ENCODE assay signal across 10 cellular contexts in genomic region chr12:132521726-132522292, GRCh38. TPM values are rescaled to one million over a fixed set of nuclear protein-coding genes. Genes with fewer than 3 reads are reported as not detected.
DNase-seq lines count a peak whose midpoint lies in the region; ATAC-seq, FAIRE-seq and TF ChIP-seq lines count a peak whose summit lies in the region.
"Had no signal": no experiment of that assay in that cellular context is flagged by ENCODE, and none has a peak within 500 bp of the region (broad histone marks: within the 10 kb centered on the region; RNA-seq: fewer than 3 reads in every experiment).

No MANE protein-coding gene starts in this region.

- H2BK120ac ChIP-seq in H1 (replicated peaks; ENCODE audit: low read depth, low read length), result no peak overlapping the region
- H2BK120ac ChIP-seq in neuronal stem cell (ENCODE audit: low read depth, low read length), result no peak overlapping the region

- no peaks in the 10 kb centered on the region for H3K27me3 Mint-ChIP-seq in activated naive CD4-positive, alpha-beta T cell treated with anti-CD3 and anti-CD28 coated beads for 36 hours (ENCODE audit: low read depth)
- H3K27me3 Mint-ChIP-seq: IgD-negative memory B cell had no signal

- ATAC-seq in HepG2 (no peak), right lobe of liver (no peak), HG03097 (IDR thresholded peaks at IDR 0.05; ENCODE audit: low FRiP score, unreplicated experiment) (no peak)

- TF ChIP-seq EP300 in HepG2 (IDR thresholded peaks at IDR 0.05; ENCODE audit: low read depth in 2 of 2, low read length in 2 of 2) (no peak), HepG2 (CRISPR knock-in tag; IDR thresholded peaks at IDR 0.05; ENCODE audit: borderline replicate concordance) (no peak), H1 (IDR thresholded peaks at IDR 0.05; ENCODE audit: borderline replicate concordance in 1 of 2, low read depth in 2 of 2, low read length in 2 of 2) (no peak)

- H3K79me1 ChIP-seq in H1 (ENCODE audit: low read depth, low read length) (peaks cover 3% of the 10 kb centered on the region; the same call in 1 of the 2 replicates), neuronal stem cell (ENCODE audit: low read depth, low read length) (peaks cover 10% of the 10 kb centered on the region)

- H4K91ac ChIP-seq in H1 (replicated peaks; ENCODE audit: insufficient read length, low read length), result no peak overlapping the region
- no peak overlapping the region for H4K91ac ChIP-seq in neuronal stem cell (ENCODE audit: low read depth, low read length, poor library complexity)

- TF ChIP-seq CTCF in HepG2 (CRISPR knock-in tag; IDR thresholded peaks at IDR 0.05) (no peak), right lobe of liver (IDR thresholded peaks at IDR 0.05) (no peak), H1 (IDR thresholded peaks at IDR 0.05; ENCODE audit: control extremely low read depth in 1 of 3, insufficient read depth in 1 of 3, low read depth in 1 of 3, low read length in 3 of 3) (no peak)

- H3K36me3 ChIP-seq in HepG2 (replicated peaks in 1 of 2; ENCODE audit: control insufficient read depth in 1 of 2, insufficient read depth in 2 of 2, low read length in 2 of 2) (peaks cover 2 to 3% of the 10 kb centered on the region in 2 experiments; a peak in 3 of 5 replicates), right lobe of liver (no peaks in the 10 kb centered on the region), H1 (ENCODE audit: control insufficient read depth in 2 of 4, insufficient read depth in 4 of 4, low read length in 3 of 4) (no peaks in the 10 kb centered on the region), neuronal stem cell (replicated peaks in 1 of 2; ENCODE audit: control insufficient read depth in 2 of 2, insufficient read depth in 2 of 2, low read length in 2 of 2) (peaks cover 0 to 11% of the 10 kb centered on the region in 2 donors)

- H4K8ac ChIP-seq in H1 (ENCODE audit: extremely low read depth, insufficient read depth, low read length) (peak overlapping the region; percentile 47), neuronal stem cell (ENCODE audit: low read depth, low read length) (no peak overlapping the region)

- intact Hi-C loops in HepG2 (cut with micrococcal nuclease; ENCODE audit: unreplicated experiment), result loop anchor here (5.0 kb wide), 1 partner anchor 105 kb away; no protein-coding TSS in a partner anchor
- intact Hi-C loops in right lobe of liver (cut with DNase I), result loop anchor here (5.0 kb wide), 1 partner anchor 105 kb away; no protein-coding TSS in a partner anchor
- intact Hi-C loops in activated naive CD4-positive, alpha-beta T cell treated with anti-CD3 and anti-CD28 coated beads for 36 hours (cut with micrococcal nuclease), result no loop called here

- H3K4ac ChIP-seq in H1 (replicated peaks; ENCODE audit: insufficient read length, low read depth, low read length) (no peak overlapping the region), neuronal stem cell (ENCODE audit: low read length) (no peak overlapping the region)

- WGBS in HepG2 (ENCODE audit: low lambda C conversion rate), result 90% methylated on average over 13 of the region's 27 CpGs
- 100% methylated on average over 4 of the region's 27 CpGs for WGBS in right lobe of liver (ENCODE audit: insufficient coverage, low coverage, low lambda C conversion rate, missing lambda C conversion rate)
- 88% methylated on average over 27 of the region's 27 CpGs; no CpG with 5 or more reads in 1 of the 2 experiments for WGBS in H1 (ENCODE audit: extremely low coverage in 1 of 2, insufficient coverage in 1 of 2, insufficient read length in 1 of 2, insufficient replicate concordance in 2 of 2, low coverage in 1 of 2, low lambda C conversion rate in 2 of 2, missing lambda C conversion rate in 1 of 2), 2 experiments
- no CpG with 5 or more reads among the region's 27 CpGs for WGBS in neuronal stem cell (ENCODE audit: extremely low coverage in 2 of 2, insufficient read length in 2 of 2, insufficient replicate concordance in 1 of 2), 2 donors

- no peaks in the 10 kb centered on the region for H3K79me2 ChIP-seq in HepG2 (ENCODE audit: insufficient read depth, low read length)
- H3K79me2 ChIP-seq in H1 (ENCODE audit: control insufficient read depth in 1 of 2, insufficient read depth in 2 of 2, low read length in 2 of 2), result no peaks in the 10 kb centered on the region

- in situ Hi-C loops in HepG2 (cut with HindIII; ENCODE audit: extremely low pct_ligation_motif_present, low pct_unique_long_range_greater_than_20kb), result loop anchor here (5.0 kb wide), 1 partner anchor 105 kb away; no protein-coding TSS in a partner anchor

- H4K20me1 ChIP-seq in HepG2 (ENCODE audit: insufficient read depth, low read length) (peaks cover 12% of the 10 kb centered on the region; the same call in 1 of the 2 replicates), H1 (replicated peaks in 1 of 2; ENCODE audit: control insufficient read depth in 1 of 2, insufficient read depth in 2 of 2, low read length in 2 of 2) (peaks cover 7 to 31% of the 10 kb centered on the region in 2 experiments)

- H3K27ac ChIP-seq in HepG2 (ENCODE audit: extremely low read length, insufficient read depth, low read length) (no peak overlapping the region), right lobe of liver (no peak overlapping the region), H1 (ENCODE audit: low read depth, low read length) (no peak overlapping the region), neuronal stem cell (replicated peaks; ENCODE audit: low read length) (no peak overlapping the region)
- H3K27ac ChIP-seq: 22Rv1 had no signal

- no peak overlapping the region for H3K18ac ChIP-seq in H1 (ENCODE audit: extremely low read depth, low read length)
- no peak overlapping the region for H3K18ac ChIP-seq in neuronal stem cell (ENCODE audit: low read length)

- no peak overlapping the region for H3K27ac Mint-ChIP-seq in activated naive CD4-positive, alpha-beta T cell treated with anti-CD3 and anti-CD28 coated beads for 36 hours

- POLR2A ChIA-PET in HepG2 (lab: Yijun Ruan, JAX), result no interaction called here
- POLR2A ChIA-PET in H1 (lab: Charles Lee; ENCODE audit: partially characterized antibody), result interaction anchor here (1.5 kb wide), 1 partner anchor 38 kb away, joined by 3 read pairs; no protein-coding TSS in a partner anchor

- H2AK5ac ChIP-seq in H1 (ENCODE audit: low read depth, low read length), result no peak overlapping the region
- H2AK5ac ChIP-seq in neuronal stem cell (ENCODE audit: low read depth, low read length), result peak overlapping the region; percentile 37

- H3K9ac ChIP-seq in HepG2 (ENCODE audit: insufficient read depth, low read depth, low read length), result no peak overlapping the region
- H3K9ac ChIP-seq in H1 (replicated peaks in 1 of 4; ENCODE audit: extremely low read depth in 1 of 4, low read depth in 3 of 4, low read length in 3 of 4), result no peak overlapping the region
- H3K9ac ChIP-seq in neuronal stem cell (ENCODE audit: low read depth, low read length, poor library complexity), result peak overlapping the region; percentile 83

- TF ChIP-seq RAD21 in HepG2 (CRISPR knock-in tag; IDR thresholded peaks at IDR 0.05), result no peak
- TF ChIP-seq RAD21 in H1 (IDR thresholded peaks at IDR 0.05 in 1 of 2, conservative IDR thresholded peaks at IDR 0.05 in 1 of 2; ENCODE audit: low read depth in 2 of 2, low read length in 2 of 2), result no peak

- FAIRE-seq in HepG2 (lab: Jason Lieb, UNC), result no peak
- no peak for FAIRE-seq in H1 (lab: Jason Lieb, UNC)

- H3K4me1 ChIP-seq in HepG2 (ENCODE audit: insufficient read depth, low read length), result peaks cover 13% of the 10 kb centered on the region
- H3K4me1 ChIP-seq in right lobe of liver, result peaks cover 0 to 14% (median 6%) of the 10 kb centered on the region in 4 donors
- peaks cover 0 to 14% (median 10%) of the 10 kb centered on the region in 4 experiments; a peak in 6 of 7 replicates for H3K4me1 ChIP-seq in H1 (replicated peaks in 1 of 4; ENCODE audit: control insufficient read depth in 3 of 4, insufficient read depth in 4 of 4, low read length in 3 of 4)
- peaks cover 0 to 10% of the 10 kb centered on the region in 2 donors for H3K4me1 ChIP-seq in neuronal stem cell (ENCODE audit: control insufficient read depth in 2 of 2, insufficient read depth in 1 of 2, low read depth in 1 of 2, low read length in 2 of 2)

- H4K5ac ChIP-seq in H1 (ENCODE audit: insufficient read length, low read depth, low read length), result no peak overlapping the region

- CTCF ChIA-PET in HepG2 (lab: Yijun Ruan, JAX; ENCODE audit: low intra/inter-chr PET ratio, low total read pairs) (interaction anchor here (3.3 kb wide), 1 partner anchor 107 kb away, joined by 31 read pairs; no protein-coding TSS in a partner anchor), H1 (lab: Charles Lee; ENCODE audit: partially characterized antibody) (interaction anchor here (1.0 to 8.6 kb wide), 11 partner anchors 9 to 106 kb away, joined by 3 to 83 read pairs (median 10); no protein-coding TSS in a partner anchor)
- CTCF ChIA-PET in activated naive CD4-positive, alpha-beta T cell treated with anti-CD3 and anti-CD28 coated beads for 36 hours (lab: Charles Lee), result interaction anchor here (1.2 to 2.3 kb wide), 4 partner anchors 59 to 108 kb away, joined by 3 to 12 read pairs (median 6); no protein-coding TSS in a partner anchor

- no peak overlapping the region for H2BK20ac ChIP-seq in H1 (ENCODE audit: low read length)

- H3K14ac ChIP-seq in H1 (ENCODE audit: insufficient read length) (no peak overlapping the region), neuronal stem cell (ENCODE audit: low read length) (no peak overlapping the region)

- DNase-seq in HepG2 (ENCODE audit: low spot score), result no peak
- DNase-seq in right lobe of liver, result no peak
- DNase-seq in H1 (ENCODE audit: low read depth in 1 of 2, low spot score in 2 of 2), result no peak
- DNase-seq in neuronal stem cell (ENCODE audit: low spot score), result no peak
- no peak for DNase-seq in NK-92 (lab: John Stamatoyannopoulos, UW; ENCODE audit: unreplicated experiment)
- DNase-seq in activated naive CD4-positive, alpha-beta T cell treated with anti-CD3 and anti-CD28 coated beads for 36 hours, result no peak
- DNase-seq: CD4-positive, CD25-positive, alpha-beta regulatory T cell had no signal

- no peak overlapping the region for H3K56ac ChIP-seq in H1 (replicated peaks; ENCODE audit: insufficient read length, low read depth, low read length)

- peaks cover 19% of the 10 kb centered on the region for H3K36me3 Mint-ChIP-seq in activated naive CD4-positive, alpha-beta T cell treated with anti-CD3 and anti-CD28 coated beads for 36 hours (ENCODE audit: low read depth)

- no peak overlapping the region for H2BK12ac ChIP-seq in H1 (ENCODE audit: low read depth, low read length)
- no peak overlapping the region for H2BK12ac ChIP-seq in neuronal stem cell (ENCODE audit: low read length)

- H3K9me3 ChIP-seq in HepG2 (ENCODE audit: low read length) (peaks cover 9% of the 10 kb centered on the region), right lobe of liver (no peaks in the 10 kb centered on the region), H1 (ENCODE audit: insufficient read depth in 2 of 2, low read depth in 1 of 2, low read length in 1 of 2) (peaks cover 10 to 15% of the 10 kb centered on the region in 2 experiments), neuronal stem cell (replicated peaks in 1 of 2; ENCODE audit: control insufficient read depth in 2 of 2, insufficient read depth in 1 of 2, low read depth in 1 of 2, low read length in 2 of 2) (peaks cover 16 to 17% of the 10 kb centered on the region in 2 donors)

- no peak for TF ChIP-seq POLR2A in HepG2 (IDR thresholded peaks at IDR 0.05; ENCODE audit: insufficient read depth in 1 of 2, low read depth in 2 of 2, low read length in 2 of 2)
- TF ChIP-seq POLR2A in right lobe of liver (IDR thresholded peaks at IDR 0.05), result no peak
- no peak for TF ChIP-seq POLR2A in H1 (IDR thresholded peaks at IDR 0.05; ENCODE audit: control extremely low read depth in 1 of 2, low read depth in 2 of 2, low read length in 2 of 2)

- H2BK5ac ChIP-seq in H1 (ENCODE audit: low read depth, low read length) (no peak overlapping the region), neuronal stem cell (ENCODE audit: low read length) (no peak overlapping the region)

- H3K4me3 ChIP-seq in HepG2 (replicated peaks in 1 of 3; ENCODE audit: insufficient read depth in 1 of 3, low read depth in 2 of 3, low read length in 3 of 3) (no peak overlapping the region), right lobe of liver (no peak overlapping the region), H1 (ENCODE audit: extremely low read depth in 1 of 4, insufficient read depth in 2 of 4, low read depth in 3 of 4, low read length in 4 of 4) (no peak overlapping the region), neuronal stem cell (ENCODE audit: low read length in 2 of 2) (no peak overlapping the region)

- no peak overlapping the region for H3K4me3 Mint-ChIP-seq in activated naive CD4-positive, alpha-beta T cell treated with anti-CD3 and anti-CD28 coated beads for 36 hours
- H3K4me3 Mint-ChIP-seq: CD4-positive, CD25-positive, alpha-beta regulatory T cell had no signal

- H2AFZ ChIP-seq in HepG2 (ENCODE audit: low read length), result no peak overlapping the region
- H2AFZ ChIP-seq in H1 (ENCODE audit: low read length), result no peak overlapping the region
- H2AFZ ChIP-seq in neuronal stem cell (ENCODE audit: low read length), result no peak overlapping the region

- peaks cover 9% of the 10 kb centered on the region for H3K4me1 Mint-ChIP-seq in activated naive CD4-positive, alpha-beta T cell treated with anti-CD3 and anti-CD28 coated beads for 36 hours (ENCODE audit: low read depth)

- H3K23ac ChIP-seq in H1 (ENCODE audit: insufficient read length) (no peak overlapping the region), neuronal stem cell (ENCODE audit: low read depth, low read length, poor library complexity) (peak overlapping the region; percentile 48)

- peaks cover 8% of the 10 kb centered on the region for H3K23me2 ChIP-seq in H1 (ENCODE audit: low read depth, low read length)

- H3K4me2 ChIP-seq in HepG2 (ENCODE audit: low read depth, low read length), result no peak overlapping the region
- H3K4me2 ChIP-seq in H1 (ENCODE audit: insufficient read depth in 1 of 2, low read depth in 2 of 2, low read length in 2 of 2), result no peak overlapping the region
- no peak overlapping the region for H3K4me2 ChIP-seq in neuronal stem cell (ENCODE audit: insufficient read depth, low read length, poor library complexity, severe bottlenecking)

- peaks cover 12% of the 10 kb centered on the region for H3K9me3 Mint-ChIP-seq in activated naive CD4-positive, alpha-beta T cell treated with anti-CD3 and anti-CD28 coated beads for 36 hours

- H2BK15ac ChIP-seq in H1 (ENCODE audit: low read length), result no peak overlapping the region
- H2BK15ac ChIP-seq in neuronal stem cell (ENCODE audit: low read length), result no peak overlapping the region

- no TSS peak for BruUV-seq in HepG2 (replicated peaks; lab: Mats Ljungman, UMichigan)

- H3K27me3 ChIP-seq in HepG2 (ENCODE audit: control insufficient read depth in 1 of 2, insufficient read depth in 2 of 2, low read length in 2 of 2) (no peaks in the 10 kb centered on the region), right lobe of liver (no peaks in the 10 kb centered on the region), H1 (replicated peaks in 1 of 4; ENCODE audit: control insufficient read depth in 3 of 4, extremely low read depth in 1 of 4, insufficient read depth in 3 of 4, low read length in 3 of 4) (peaks cover 0 to 33% (median 21%) of the 10 kb centered on the region in 4 experiments; a peak in 6 of 7 replicates), neuronal stem cell (ENCODE audit: control insufficient read depth in 3 of 3, insufficient read depth in 3 of 3, low read depth in 1 of 3, low read length in 3 of 3) (no peaks in the 10 kb centered on the region)

RNA-seq across cellular contexts. Expression of gene FBRSL1, which starts 31.9 kb away (rescaled TPM):
- total RNA-seq in HepG2 (2016; rRNA removed; fragmentation: Illumina TruSeq; extraction: Trizol), result 3.7 and 7.9 TPM in 2 replicates
- total RNA-seq in HepG2 (2016; cell fraction: cytosol; rRNA removed; fragmentation: Illumina TruSeq; extraction: Trizol; ENCODE audit: low read depth), result 2.7 and 3.6 TPM in 2 replicates
- total RNA-seq in HepG2 (2016; cell fraction: insoluble cytoplasmic fraction; rRNA removed; fragmentation: Illumina TruSeq; extraction: Trizol), result 5.4 and 6.9 TPM in 2 replicates
- total RNA-seq in HepG2 (2016; cell fraction: membrane; rRNA removed; fragmentation: Illumina TruSeq; extraction: Trizol), result 7.0 and 9.3 TPM in 2 replicates
- 10.9 and 11.0 TPM in 2 replicates for total RNA-seq in HepG2 (2016; cell fraction: nucleus; rRNA removed; fragmentation: Illumina TruSeq; extraction: Trizol)
- 3.6 and 4.9 TPM in 2 replicates for polyA plus RNA-seq in HepG2 (2011; rRNA removed)
- polyA plus RNA-seq in HepG2 (2011; cell fraction: cytosol; rRNA removed), result 3.0 and 6.0 TPM in 2 replicates
- polyA plus RNA-seq in HepG2 (2011; cell fraction: nucleus; rRNA removed), result 50.9 and 76.3 TPM in 2 replicates
- polyA plus RNA-seq in HepG2 (2012), result 25.5 and 31.0 TPM in 2 replicates
- polyA plus RNA-seq in HepG2 (2016; cell fraction: cytosol; fragmentation: Illumina TruSeq; extraction: Trizol; ENCODE audit: low read depth), result 5.9 and 6.4 TPM in 2 replicates
- 20.0 and 28.2 TPM in 2 replicates for polyA plus RNA-seq in HepG2 (2016; cell fraction: insoluble cytoplasmic fraction; fragmentation: Illumina TruSeq; extraction: Trizol; ENCODE audit: low read depth)
- polyA plus RNA-seq in HepG2 (2016; cell fraction: membrane; fragmentation: Illumina TruSeq; extraction: Trizol; ENCODE audit: low read depth), result 20.5 and 23.8 TPM in 2 replicates
- polyA plus RNA-seq in HepG2 (2016; cell fraction: nucleus; fragmentation: Illumina TruSeq; extraction: Trizol; ENCODE audit: insufficient read depth, low read depth), result 64.1 and 69.3 TPM in 2 replicates
- 3.8 and 7.6 TPM in 2 replicates for polyA minus RNA-seq in HepG2 (2011; rRNA and poly(A)+ RNA removed; ENCODE audit: low replicate concordance)
- 17.3 and 28.7 TPM in 2 replicates for polyA minus RNA-seq in HepG2 (2011; cell fraction: cytosol; rRNA and poly(A)+ RNA removed)
- polyA minus RNA-seq in HepG2 (2011; cell fraction: nucleus; rRNA and poly(A)+ RNA removed), result 8.5 and 11.2 TPM in 2 replicates
- total RNA-seq in right lobe of liver, result 10 to 100 TPM; 16.2 to 27.6 (median 23.3) TPM
- total RNA-seq in H1 (2021; fragmentation: NEBNext Ultra II Directional; extraction: Animal tissue kit (Norgen Biotek cat#: 25700)), result 109 and 123 TPM in 2 replicates
- 18.4 and 78.9 TPM in 2 replicates for polyA plus RNA-seq in H1 (2011; rRNA removed)
- 13.8 TPM for polyA plus RNA-seq in H1 (2011; cell fraction: cytosol; rRNA removed)
- polyA plus RNA-seq in H1 (2011; cell fraction: nucleus; rRNA removed), result 51.7 TPM
- polyA plus RNA-seq in H1 (2012, experiment 1 of 2), result 70.6 to 100 TPM (median 74.4 TPM) in 4 replicates
- polyA plus RNA-seq in H1 (2012, experiment 2 of 2), result 111 TPM
- 79.0 TPM for polyA plus RNA-seq in H1 (2013, experiment 1 of 2)
- 73.0 TPM for polyA plus RNA-seq in H1 (2013, experiment 2 of 2)
- polyA minus RNA-seq in H1 (2011; rRNA and poly(A)+ RNA removed), result 1.7 and 39.3 TPM in 2 replicates
- polyA minus RNA-seq in H1 (2011; cell fraction: cytosol; rRNA and poly(A)+ RNA removed), result 52.3 TPM
- polyA minus RNA-seq in H1 (2011; cell fraction: nucleus; rRNA and poly(A)+ RNA removed), result 28.5 TPM
- 61.7 TPM for polyA plus RNA-seq in neuronal stem cell (2013, experiment 1 of 2)
- polyA plus RNA-seq in neuronal stem cell (2013, experiment 2 of 2), result 70.1 TPM
- total RNA-seq in activated naive CD4-positive, alpha-beta T cell treated with anti-CD3 and anti-CD28 coated beads for 36 hours, result 10 to 100 TPM; 35.1 to 36.3 TPM
